In genomic region chr1:44946720-44947059, GRCh38 we compare ENCODE assay signal across 11 cellular contexts. TPM values are rescaled to one million over a fixed set of nuclear protein-coding genes. Genes with fewer than 3 reads are reported as not detected.
A peak's percentile ranks its signal among the peaks of the same experiment; 100 is the strongest.
DNase-seq lines count a peak whose midpoint lies in the region; ATAC-seq and TF ChIP-seq lines count a peak whose summit lies in the region.
"Had no signal": no experiment of that assay in that cellular context is flagged by ENCODE, and none has a peak within 500 bp of the region (broad histone marks: within the 10 kb centered on the region; RNA-seq: fewer than 3 reads in every experiment).

No MANE protein-coding gene starts in this region.

- H3K4me3 Mint-ChIP-seq in chondrocyte (ENCODE audit: unreplicated experiment) (no peak overlapping the region), nephron (no peak overlapping the region)

- no peaks in the 10 kb centered on the region for H3K9me3 ChIP-seq in cardiac muscle cell (ENCODE audit: low read depth)
- no peaks in the 10 kb centered on the region for H3K9me3 ChIP-seq in upper lobe of left lung

- TF ChIP-seq CTCF in cardiac muscle cell (IDR thresholded peaks at IDR 0.05; ENCODE audit: low read depth, low read length) (no peak), chondrocyte (IDR thresholded peaks at IDR 0.05) (no peak), nephron (IDR thresholded peaks at IDR 0.05; ENCODE audit: unreplicated experiment in 3 of 3) (no peak), upper lobe of left lung (IDR thresholded peaks at IDR 0.05) (no peak), omental fat pad (IDR thresholded peaks at IDR 0.05) (no peak)

- ATAC-seq in upper lobe of left lung (ENCODE audit: low FRiP score in 2 of 2), result no peak
- no peak for ATAC-seq in omental fat pad (ENCODE audit: low FRiP score)
- no peak for ATAC-seq in GM19035 (IDR thresholded peaks at IDR 0.05; ENCODE audit: unreplicated experiment)

- peaks cover 10% of the 10 kb centered on the region for H3K4me1 ChIP-seq in cardiac muscle cell (ENCODE audit: low read depth)
- peaks cover 14 to 20% (median 17%) of the 10 kb centered on the region in 4 donors for H3K4me1 ChIP-seq in upper lobe of left lung

- H3K4me3 ChIP-seq in cardiac muscle cell (no peak overlapping the region), upper lobe of left lung (no peak overlapping the region)
- H3K4me3 ChIP-seq: skin epidermis had no signal

- no peak for TF ChIP-seq POLR2A in upper lobe of left lung (IDR thresholded peaks at IDR 0.05)

- intact Hi-C loops in cardiac septum (cut with DNase I), result no loop called here

- H3K27me3 Mint-ChIP-seq in chondrocyte (ENCODE audit: low read depth) (no peaks in the 10 kb centered on the region), nephron (ENCODE audit: low read depth) (no peaks in the 10 kb centered on the region)

- DNase-seq in cardiac muscle cell (ENCODE audit: low read depth in 1 of 2, low spot score in 1 of 2) (peak in 1 of 2 donors; percentile 50), cardiac septum (ENCODE audit: low spot score) (no peak), chondrocyte (ENCODE audit: low spot score) (no peak), upper lobe of left lung (no peak), SIG-M5 (lab: John Stamatoyannopoulos, UW) (no peak), omental fat pad (ENCODE audit: low spot score) (no peak)
- DNase-seq: erythroblast, GOT3 had no signal

- H3K4me1 Mint-ChIP-seq in chondrocyte (ENCODE audit: low read depth) (peaks cover 30% of the 10 kb centered on the region), nephron (peaks cover 54% of the 10 kb centered on the region)

- no peaks in the 10 kb centered on the region for H3K27me3 ChIP-seq in cardiac muscle cell
- no peaks in the 10 kb centered on the region for H3K27me3 ChIP-seq in upper lobe of left lung

- WGBS in upper lobe of left lung, 2 donors, result 44 to 82% methylated on average over 1 of the region's 1 CpG

- H3K36me3 Mint-ChIP-seq in chondrocyte (ENCODE audit: low read depth) (peaks cover 2% of the 10 kb centered on the region), nephron (ENCODE audit: low read depth) (no peaks in the 10 kb centered on the region)

- H3K36me3 ChIP-seq in cardiac muscle cell, result no peaks in the 10 kb centered on the region
- no peaks in the 10 kb centered on the region for H3K36me3 ChIP-seq in upper lobe of left lung

- peak overlapping the region; percentile 89 for H3K27ac Mint-ChIP-seq in chondrocyte (ENCODE audit: unreplicated experiment)
- H3K27ac Mint-ChIP-seq in nephron, result peak overlapping the region; percentile 85 to 92 (median 85)

- H3K27ac ChIP-seq in cardiac muscle cell (peak overlapping the region; percentile 64), upper lobe of left lung (peak overlapping the region in 3 of 4 donors; percentile 6 to 49 (median 48))

- H3K9me3 Mint-ChIP-seq in chondrocyte (ENCODE audit: low read depth), result no peaks in the 10 kb centered on the region
- no peaks in the 10 kb centered on the region for H3K9me3 Mint-ChIP-seq in nephron

- TF ChIP-seq EP300 in upper lobe of left lung (IDR thresholded peaks at IDR 0.05), result no peak

RNA-seq across cellular contexts. Expression of gene EIF2B3, which starts 39.7 kb away (rescaled TPM):
- total RNA-seq in cardiac muscle cell, result 20.7 and 22.8 TPM in 2 replicates
- 39.7 and 62.6 TPM in 2 replicates for polyA plus RNA-seq in cardiac muscle cell
- 26.5 TPM for total RNA-seq in cardiac septum
- 24.4 to 37.5 TPM (median 30.0 TPM) in 3 replicates for total RNA-seq in chondrocyte
- 10 to 100 TPM; 16.8 to 23.5 (median 21.8) TPM for total RNA-seq in upper lobe of left lung
- 10 to 100 TPM; 25.2 to 29.8 (median 26.6) TPM for total RNA-seq in omental fat pad
